28 cellular contexts compared by ENCODE assay signal in the genomic region with DNA sequence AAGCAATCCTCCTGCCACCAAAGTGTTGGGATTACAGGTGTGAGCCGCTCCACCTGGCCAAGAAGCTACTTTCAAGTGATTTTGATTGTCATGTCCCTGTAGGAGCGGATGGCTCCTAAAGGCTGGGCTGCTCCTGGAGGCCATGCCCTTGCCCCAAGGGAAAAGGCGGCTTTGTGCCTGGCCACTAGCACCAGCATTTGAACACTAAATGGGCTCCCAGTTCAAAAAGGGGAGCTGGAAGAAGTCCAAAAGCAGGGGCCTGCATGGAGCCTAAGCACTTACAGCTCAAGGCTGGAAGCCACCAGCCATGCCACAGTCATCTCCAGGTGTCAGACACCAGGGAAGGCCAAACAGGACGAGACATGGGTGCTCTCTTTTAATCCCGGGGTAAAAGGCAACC. TPM values are rescaled to one million over a fixed set of nuclear protein-coding genes. Genes with fewer than 3 reads are reported as not detected.
"Had no signal": no experiment of that assay in that cellular context is flagged by ENCODE, and none has a peak within 500 bp of the region (broad histone marks: within the 10 kb centered on the region; RNA-seq: fewer than 3 reads in every experiment).

No MANE protein-coding gene starts in this region.

- H3K36me3 ChIP-seq: prostate gland, thoracic aorta, transverse colon, vagina had no signal

- H3K4me3 Mint-ChIP-seq: effector memory CD8-positive, alpha-beta T cell; immature natural killer cell; memory B cell; natural killer cell; neural crest cell; stimulated activated naive B cell treated with anti-CD40 and anti-IgM and Interleukin-4, amounts not matched to agents 10 μg/mL and 1 μg/mL and 100 μg/mL, for 72 hours; stimulated activated naive CD8-positive, alpha-beta T cell treated with anti-CD3 and anti-CD28 coated beads, Interleukin-15, Interleukin-2, amounts not matched to agents 100 ng/mL and 50 ng/mL, for 24 hours had no signal

- H3K27ac Mint-ChIP-seq: immature natural killer cell; memory B cell; natural killer cell; stimulated activated naive B cell treated with anti-CD40 and anti-IgM and Interleukin-4, amounts not matched to agents 10 μg/mL and 1 μg/mL and 100 μg/mL, for 72 hours; stimulated activated naive CD8-positive, alpha-beta T cell treated with anti-CD3 and anti-CD28 coated beads, Interleukin-15, Interleukin-2, amounts not matched to agents 100 ng/mL and 50 ng/mL, for 24 hours had no signal

- H3K27me3 Mint-ChIP-seq: effector memory CD8-positive, alpha-beta T cell; memory B cell; stimulated activated naive B cell treated with anti-CD40 and anti-IgM and Interleukin-4, amounts not matched to agents 10 μg/mL and 1 μg/mL and 100 μg/mL, for 72 hours; stimulated activated naive CD8-positive, alpha-beta T cell treated with anti-CD3 and anti-CD28 coated beads, Interleukin-15, Interleukin-2, amounts not matched to agents 100 ng/mL and 50 ng/mL, for 24 hours had no signal

- H3K27me3 ChIP-seq: esophagus squamous epithelium, transverse colon, vagina had no signal

- ATAC-seq: effector memory CD8-positive, alpha-beta T cell; natural killer cell; right cardiac atrium; stimulated activated naive B cell treated with anti-CD40 and anti-IgM and Interleukin-4, amounts not matched to agents 10 μg/mL and 1 μg/mL and 100 μg/mL, for 72 hours had no signal

- H3K27ac ChIP-seq: coronary artery, esophagus squamous epithelium, parathyroid adenoma, prostate gland, skin epidermis, thoracic aorta, transverse colon, vagina had no signal

- H3K36me3 Mint-ChIP-seq: immature natural killer cell, natural killer cell had no signal

- H3K4me3 ChIP-seq: coronary artery, esophagus squamous epithelium, lung, prostate gland, skin epidermis, thoracic aorta, transverse colon, vagina had no signal

- H3K4me1 ChIP-seq: prostate gland had no signal

- DNase-seq: dermis blood vessel endothelial cell; effector memory CD8-positive, alpha-beta T cell; erythroblast; esophagus squamous epithelium; hypothalamus; immature natural killer cell; kidney glomerular epithelial cell; natural killer cell; stimulated activated CD4-positive, alpha-beta T cell treated with anti-CD3 and anti-CD28 coated beads, Interleukin-15, amount 100 ng/mL, for 24 hours; stimulated activated CD4-positive, alpha-beta T cell treated with anti-CD3 and anti-CD28 coated beads, Interleukin-2, amount 100 ng/mL, for 48 hours; stimulated activated naive B cell treated with anti-CD40 and anti-IgM and Interleukin-4, amounts not matched to agents 10 μg/mL and 1 μg/mL and 100 μg/mL, for 72 hours; transverse colon had no signal

- H3K9me3 Mint-ChIP-seq: effector memory CD8-positive, alpha-beta T cell; immature natural killer cell; memory B cell; natural killer cell; neural crest cell; stimulated activated naive B cell treated with anti-CD40 and anti-IgM and Interleukin-4, amounts not matched to agents 10 μg/mL and 1 μg/mL and 100 μg/mL, for 72 hours; stimulated activated naive CD8-positive, alpha-beta T cell treated with anti-CD3 and anti-CD28 coated beads, Interleukin-15, Interleukin-2, amounts not matched to agents 100 ng/mL and 50 ng/mL, for 24 hours had no signal

- H3K9me3 ChIP-seq: esophagus squamous epithelium, prostate gland, thoracic aorta, transverse colon, vagina had no signal

RNA-seq across cellular contexts. Expression of a gene that starts 56.2 kb away (rescaled TPM):
- total RNA-seq: dermis blood vessel endothelial cell, esophagus squamous epithelium, frontal cortex, liver, mononuclear cell, neural crest cell, osteoblast, prostate gland, right cardiac atrium, thoracic aorta, transverse colon, ureter, vagina had no signal
- polyA plus RNA-seq: liver, right cardiac atrium had no signal
